8 cellular contexts compared by ENCODE assay signal in the genomic region with DNA sequence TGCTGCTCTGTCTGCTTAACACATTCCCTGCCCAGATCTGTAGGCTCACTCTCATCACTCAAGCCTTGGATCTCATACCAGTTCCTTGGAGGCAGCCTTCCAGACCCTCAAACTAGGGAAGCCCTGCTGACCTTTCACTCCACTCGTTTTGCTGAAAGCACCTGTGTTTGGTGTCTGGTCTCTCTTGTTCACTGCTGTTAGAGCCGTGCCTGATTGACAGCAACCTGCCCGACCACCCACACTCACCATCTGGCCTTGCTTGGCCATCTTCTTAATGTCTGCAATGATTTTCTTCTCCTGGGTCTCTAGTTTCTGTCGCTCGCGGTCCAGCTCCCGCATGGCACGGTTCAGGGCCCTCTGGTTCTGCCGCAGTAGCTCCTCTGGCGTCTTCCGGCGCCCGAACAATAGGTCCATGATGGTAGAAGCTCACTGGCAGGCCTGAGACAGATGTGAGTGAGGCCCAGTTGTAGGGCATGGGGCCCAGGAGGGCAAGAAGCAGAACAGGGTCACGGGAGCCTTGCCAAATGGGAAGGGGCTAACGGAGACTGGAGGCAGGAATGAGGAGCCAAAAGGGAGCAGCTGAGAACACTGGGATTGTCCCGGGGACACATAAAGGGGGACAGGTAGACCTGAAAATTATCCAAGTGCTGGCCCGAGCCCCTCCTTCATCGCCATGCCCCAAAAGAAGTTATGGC. TPM values are rescaled to one million over a fixed set of nuclear protein-coding genes. Genes with fewer than 3 reads are reported as not detected.
DNase-seq lines count a peak whose midpoint lies in the region; ATAC-seq and TF ChIP-seq lines count a peak whose summit lies in the region.

No MANE protein-coding gene starts in this region.

- intact Hi-C loops in A673 (cut with micrococcal nuclease; ENCODE audit: unreplicated experiment) = no loop called here

- H3K4me2 ChIP-seq in Karpas-422 (ENCODE audit: low read depth, low read length, poor library complexity, severe bottlenecking) = peak overlapping the region; percentile 78

- H3K79me2 ChIP-seq in Karpas-422 (ENCODE audit: low read length) = peaks cover 20% of the 10 kb centered on the region

- no TSS peak for BruUV-seq in A673 (replicated peaks; lab: Mats Ljungman, UMichigan)

- H3K27me3 ChIP-seq in A673 (replicated peaks; ENCODE audit: insufficient read depth, low read depth, low read length, poor library complexity) (no peaks in the 10 kb centered on the region), Karpas-422 (ENCODE audit: low read length) (no peaks in the 10 kb centered on the region), muscle layer of duodenum (ENCODE audit: low read depth, low read length) (no peaks in the 10 kb centered on the region)

- H3K36me3 ChIP-seq in A673 (ENCODE audit: insufficient read depth, low read length, poor library complexity, severe bottlenecking) (peaks cover 52% of the 10 kb centered on the region), Karpas-422 (ENCODE audit: insufficient read depth, low read length) (0 out of 2 replicates have a peak, but pooled peaks cover 3% of the 10 kb centered on the region), muscle layer of duodenum (ENCODE audit: control insufficient read depth in 1 of 2, insufficient read depth in 2 of 2, low read length in 2 of 2) (peaks cover 47 to 57% of the 10 kb centered on the region in 2 donors)

- POLR2A ChIA-PET in A673 (lab: Charles Lee; ENCODE audit: low non-redundant PET) = interaction anchor here (2.0 kb wide), 1 partner anchor 10 kb away, joined by 7 read pairs; a partner anchor contains a TSS

- no peaks in the 10 kb centered on the region for H3K9me2 ChIP-seq in Karpas-422 (replicated peaks; ENCODE audit: insufficient read depth, low read length)

- in situ Hi-C loops in ACHN (cut with HindIII; ENCODE audit: low pct_ligation_motif_present, low pct_unique_long_range_greater_than_20kb, low sequenced_read_pairs) = no loop called here

- H3K4me3 ChIP-seq in A673 (ENCODE audit: low read depth, low read length, poor library complexity, severe bottlenecking) = peak overlapping the region; percentile 62
- H3K4me3 ChIP-seq in Karpas-422 (ENCODE audit: low read length) = peak overlapping the region; percentile 69
- peak overlapping the region; percentile 86 for H3K4me3 ChIP-seq in choroid plexus epithelial cell (ENCODE audit: low read depth, low read length)
- peak overlapping the region; percentile 84 to 91 for H3K4me3 ChIP-seq in muscle layer of duodenum (ENCODE audit: low read depth in 1 of 2, low read length in 2 of 2)

- H3K9ac ChIP-seq in Karpas-422 (ENCODE audit: low read length) = peak overlapping the region; percentile 85

- no peaks in the 10 kb centered on the region; the same call in 1 of the 2 replicates for H4K20me1 ChIP-seq in Karpas-422 (ENCODE audit: insufficient read depth, low read depth, low read length)

- CTCF ChIA-PET in A673 (lab: Charles Lee) = no interaction called here

- no peak overlapping the region for H2AFZ ChIP-seq in Karpas-422 (ENCODE audit: low read length)

- H3K27ac ChIP-seq in A673 (ENCODE audit: low read depth, low read length, poor library complexity, severe bottlenecking) = peak overlapping the region; percentile 90
- peak overlapping the region; percentile 60 for H3K27ac ChIP-seq in Karpas-422 (ENCODE audit: low read length)
- peak overlapping the region; percentile 94 for H3K27ac ChIP-seq in muscle layer of duodenum (ENCODE audit: low read length)

- H3K4me1 ChIP-seq in A673 (ENCODE audit: insufficient read depth, low read length, poor library complexity, severe bottlenecking) = peaks cover 12% of the 10 kb centered on the region
- H3K4me1 ChIP-seq in Karpas-422 (ENCODE audit: low read length) = peaks cover 34% of the 10 kb centered on the region
- peaks cover 7 to 38% of the 10 kb centered on the region in 2 donors for H3K4me1 ChIP-seq in muscle layer of duodenum (ENCODE audit: control insufficient read depth in 1 of 2, insufficient read depth in 2 of 2, low read length in 2 of 2)

- no peak for ATAC-seq in GM19463 (IDR thresholded peaks at IDR 0.05; ENCODE audit: unreplicated experiment)
- no peak for ATAC-seq in GM21786 (IDR thresholded peaks at IDR 0.05; ENCODE audit: unreplicated experiment)

- DNase-seq in A673 (ENCODE audit: low spot score) (no peak), Karpas-422 (peak; percentile 51), choroid plexus epithelial cell (ENCODE audit: low read depth) (no peak), foreskin melanocyte (no peak), ACHN (no peak)

- H3K9me3 ChIP-seq in A673 (ENCODE audit: low read depth, low read length, poor library complexity, severe bottlenecking) (no peaks in the 10 kb centered on the region), Karpas-422 (ENCODE audit: low read length) (no peaks in the 10 kb centered on the region), muscle layer of duodenum (ENCODE audit: control insufficient read depth in 1 of 2, low read length in 2 of 2) (no peaks in the 10 kb centered on the region)

- TF ChIP-seq CTCF in A673 (conservative IDR thresholded peaks at IDR 0.05; ENCODE audit: low read depth, low read length) (no peak), choroid plexus epithelial cell (conservative IDR thresholded peaks at IDR 0.05; ENCODE audit: low read depth, low read length) (no peak)

RNA-seq across cellular contexts. Expression of a gene that starts 1.0 kb away (rescaled TPM):
- 57.6 and 69.8 TPM in 2 replicates for total RNA-seq in A673 (2021)
- 54.2 and 85.9 TPM in 2 replicates for total RNA-seq in Karpas-422 (2014; rRNA removed; shearing (Covaris generic); ENCODE audit: low replicate concordance)

RNA-seq across cellular contexts. Expression of a gene that starts 4.5 kb away (rescaled TPM):
- total RNA-seq in A673 (2021) = 182 and 185 TPM in 2 replicates
- total RNA-seq in Karpas-422 (2014; rRNA removed; shearing (Covaris generic); ENCODE audit: low replicate concordance) = 33.4 and 90.6 TPM in 2 replicates

RNA-seq across cellular contexts. Expression of a gene that starts 10.1 kb away (rescaled TPM):
- total RNA-seq in A673 (2021) = 985 and 1,038 TPM in 2 replicates
- 142 and 257 TPM in 2 replicates for total RNA-seq in Karpas-422 (2014; rRNA removed; shearing (Covaris generic); ENCODE audit: low replicate concordance)

RNA-seq across cellular contexts. Expression of a gene that starts 19.2 kb away (rescaled TPM):
- total RNA-seq in A673 (2021) = 18.2 and 20.3 TPM in 2 replicates
- total RNA-seq in Karpas-422 (2014; rRNA removed; shearing (Covaris generic); ENCODE audit: low replicate concordance) = 13.3 and 20.1 TPM in 2 replicates

RNA-seq across cellular contexts. Expression of a gene that starts 34.3 kb away (rescaled TPM):
- total RNA-seq in A673 (2021) = 24.3 and 25.0 TPM in 2 replicates
- total RNA-seq in Karpas-422 (2014; rRNA removed; shearing (Covaris generic); ENCODE audit: low replicate concordance) = 2.0 and 4.7 TPM in 2 replicates
